Comparison of ENCODE assay signal across 20 cellular contexts in the genomic region with DNA sequence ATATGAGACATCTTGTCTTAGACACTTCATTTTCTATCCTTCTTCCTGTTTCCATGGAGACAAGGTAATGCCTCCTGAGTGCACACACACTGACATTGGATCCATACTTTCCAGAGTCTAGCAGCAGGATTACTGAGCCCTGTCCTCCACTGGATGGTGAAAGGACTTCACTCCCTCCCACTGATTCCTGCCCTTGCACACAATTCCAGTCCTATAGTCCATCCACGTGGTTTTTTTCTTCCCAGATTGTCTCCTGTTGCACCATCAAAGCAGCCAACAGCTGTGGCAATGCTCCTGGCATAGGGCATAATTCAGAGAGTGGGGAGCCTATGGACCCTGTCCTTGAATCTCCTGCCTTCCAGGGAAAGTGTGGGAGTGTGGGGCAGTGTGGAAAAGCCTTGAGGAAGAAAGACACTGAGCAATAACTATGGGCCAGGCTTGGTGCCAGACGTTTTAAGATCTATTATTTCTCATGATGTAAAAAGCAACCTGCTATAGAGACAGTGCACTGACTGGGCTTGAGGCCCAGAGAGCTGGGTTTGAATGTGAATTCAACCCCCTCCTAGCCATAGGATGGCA. TPM values are rescaled to one million over a fixed set of nuclear protein-coding genes. Genes with fewer than 3 reads are reported as not detected.
A peak's percentile ranks its signal among the peaks of the same experiment; 100 is the strongest.
DNase-seq lines count a peak whose midpoint lies in the region; ATAC-seq and TF ChIP-seq lines count a peak whose summit lies in the region.
"Had no signal": no experiment of that assay in that cellular context is flagged by ENCODE, and none has a peak within 500 bp of the region (broad histone marks: within the 10 kb centered on the region; RNA-seq: fewer than 3 reads in every experiment).

No MANE protein-coding gene starts in this region.

- CTCF ChIA-PET in activated CD4-positive, alpha-beta memory T cell treated with anti-CD3 and anti-CD28 coated beads for 36 hours (lab: Charles Lee), result no interaction called here

- no peaks in the 10 kb centered on the region for H3K27me3 Mint-ChIP-seq in neural crest cell (ENCODE audit: low read depth)
- H3K27me3 Mint-ChIP-seq in activated CD4-positive, alpha-beta memory T cell treated with anti-CD3 and anti-CD28 coated beads for 36 hours, result no peaks in the 10 kb centered on the region

- peak overlapping the region; percentile 37 for H3K27ac Mint-ChIP-seq in neural crest cell (ENCODE audit: unreplicated experiment)
- H3K27ac Mint-ChIP-seq in activated CD4-positive, alpha-beta memory T cell treated with anti-CD3 and anti-CD28 coated beads for 36 hours, result no peak overlapping the region
- H3K27ac Mint-ChIP-seq: activated T-helper 2 cell treated with anti-CD3 and anti-CD28 coated beads, Interferon-gamma antibody, Interleukin-2, Interleukin-4, amounts not matched to agents 10 μg/mL and 5 μg/mL and 100 μg/mL, durations not matched to agents 14 hours and 24 hours and 36 hours; T-helper 2 cell treated with Interferon-gamma antibody and Interleukin-4, amounts not matched to agents 5 μg/mL and 100 μg/mL, for 36 hours had no signal

- peak overlapping the region; percentile 10 for H3K27ac ChIP-seq in angular gyrus (ENCODE audit: low read depth, low read length)
- H3K27ac ChIP-seq: BLaER1, SJCRH30 had no signal

- no peak for ATAC-seq in HG03378 (IDR thresholded peaks at IDR 0.05; ENCODE audit: unreplicated experiment)

- H3K9me3 Mint-ChIP-seq in neural crest cell, result no peaks in the 10 kb centered on the region
- no peaks in the 10 kb centered on the region for H3K9me3 Mint-ChIP-seq in activated CD4-positive, alpha-beta memory T cell treated with anti-CD3 and anti-CD28 coated beads for 36 hours
- H3K9me3 Mint-ChIP-seq: activated T-helper 2 cell treated with anti-CD3 and anti-CD28 coated beads, Interferon-gamma antibody, Interleukin-2, Interleukin-4, amounts not matched to agents 10 μg/mL and 5 μg/mL and 100 μg/mL, durations not matched to agents 14 hours and 24 hours and 36 hours; effector memory CD8-positive, alpha-beta T cell; T-helper 2 cell treated with Interferon-gamma antibody and Interleukin-4, amounts not matched to agents 5 μg/mL and 100 μg/mL, for 36 hours had no signal

- no peak for TF ChIP-seq CTCF in neural crest cell (conservative IDR thresholded peaks at IDR 0.05)

- DNase-seq in DMS153 (lab: John Stamatoyannopoulos, UW), result peak; percentile 25
- DNase-seq in DMS153 treated with DMSO at 0.1 percent for 48 hours (lab: John Stamatoyannopoulos, UW; ENCODE audit: unreplicated experiment), result no peak
- peak; percentile 60 for DNase-seq in NCI-H2196 (lab: John Stamatoyannopoulos, UW; ENCODE audit: unreplicated experiment)
- no peak for DNase-seq in neural crest cell (ENCODE audit: low read depth, low spot score)
- DNase-seq in activated CD4-positive, CD25-positive, alpha-beta regulatory T cell treated with anti-CD3 and anti-CD28 coated beads, Interleukin-2, amount 50 U/mL, for 72 hours, result no peak
- no peak for DNase-seq in activated CD4-positive, alpha-beta memory T cell treated with anti-CD3 and anti-CD28 coated beads for 36 hours
- DNase-seq: 8988T; activated CD4-positive, CD25-positive, alpha-beta regulatory T cell; amniotic stem cell; effector memory CD8-positive, alpha-beta T cell; hippocampal formation; NCI-H1694 treated with DMSO at 0.1 percent for 48 hours; stimulated activated naive CD4-positive, alpha-beta T cell treated with Interleukin-2 at 50 U/mL for 16 hours; trophoblast cell had no signal

- no peaks in the 10 kb centered on the region for H3K36me3 Mint-ChIP-seq in neural crest cell (ENCODE audit: low read depth)
- H3K36me3 Mint-ChIP-seq in activated CD4-positive, alpha-beta memory T cell treated with anti-CD3 and anti-CD28 coated beads for 36 hours, result no peaks in the 10 kb centered on the region

- H3K4me1 Mint-ChIP-seq in neural crest cell, result peaks cover 29% of the 10 kb centered on the region
- H3K4me1 Mint-ChIP-seq in activated CD4-positive, alpha-beta memory T cell treated with anti-CD3 and anti-CD28 coated beads for 36 hours (ENCODE audit: low read depth), result peaks cover 12% of the 10 kb centered on the region

- H3K4me3 Mint-ChIP-seq in neural crest cell, result no peak overlapping the region
- H3K4me3 Mint-ChIP-seq in activated CD4-positive, alpha-beta memory T cell treated with anti-CD3 and anti-CD28 coated beads for 36 hours, result no peak overlapping the region
- H3K4me3 Mint-ChIP-seq: effector memory CD8-positive, alpha-beta T cell; T-helper 2 cell treated with Interferon-gamma antibody and Interleukin-4, amounts not matched to agents 5 μg/mL and 100 μg/mL, for 36 hours had no signal

- intact Hi-C loops in activated CD4-positive, alpha-beta memory T cell treated with anti-CD3 and anti-CD28 coated beads for 36 hours (cut with micrococcal nuclease), result no loop called here

- POLR2A ChIA-PET in activated CD4-positive, alpha-beta memory T cell treated with anti-CD3 and anti-CD28 coated beads for 36 hours (lab: Charles Lee), result no interaction called here

RNA-seq across cellular contexts. Expression of a gene that starts 31.4 kb away (rescaled TPM):
- total RNA-seq in neural crest cell, result 179 and 191 TPM in 2 replicates
- 10 to 100 TPM; 15.2 to 17.4 TPM for total RNA-seq in activated CD4-positive, alpha-beta memory T cell treated with anti-CD3 and anti-CD28 coated beads for 36 hours

Comparison
In these comparisons a context has a peak if more than half of its experiments do, and no peak if none do; other contexts are left out.
1. DNase-seq: peak in DMS153 (single experiment) and NCI-H2196 (single experiment); none in DMS153 treated with DMSO at 0.1 percent for 48 hours (single experiment), neural crest cell (single experiment), activated CD4-positive, CD25-positive, alpha-beta regulatory T cell treated with anti-CD3 and anti-CD28 coated beads, Interleukin-2, amount 50 U/mL, for 72 hours (single experiment) and activated CD4-positive, alpha-beta memory T cell treated with anti-CD3 and anti-CD28 coated beads for 36 hours (single experiment).